ENCODE assay signal across 22 cellular contexts in the genomic region with DNA sequence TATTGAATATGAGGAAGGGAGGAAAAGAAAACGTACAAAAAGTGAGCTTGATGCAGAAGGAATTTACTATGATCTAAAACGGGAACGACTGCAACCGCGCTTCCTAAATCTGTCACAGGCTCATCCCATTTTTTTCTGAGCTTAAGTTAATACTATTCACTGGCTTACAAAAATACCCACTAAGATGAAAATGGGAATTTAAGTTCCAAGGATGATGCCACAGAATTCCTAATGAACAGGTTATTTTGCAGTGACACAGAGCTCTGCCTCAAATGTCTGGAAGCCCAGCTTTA.
DNase-seq lines count a peak whose midpoint lies in the region; ATAC-seq and TF ChIP-seq lines count a peak whose summit lies in the region.
"Had no signal": no experiment of that assay in that cellular context is flagged by ENCODE, and none has a peak within 500 bp of the region (broad histone marks: within the 10 kb centered on the region; RNA-seq: fewer than 3 reads in every experiment).

No MANE protein-coding gene starts in this region.

- no peaks in the 10 kb centered on the region for H3K27me3 Mint-ChIP-seq in CD4-positive, alpha-beta T cell
- H3K27me3 Mint-ChIP-seq in HFFc6 (ENCODE audit: insufficient read depth) (no peaks in the 10 kb centered on the region; the same call in 1 of the 2 replicates), nephron progenitor cell (ENCODE audit: low read depth, poor library complexity) (no peaks in the 10 kb centered on the region)
- H3K27me3 Mint-ChIP-seq in effector memory CD8-positive, alpha-beta T cell = no peaks in the 10 kb centered on the region

- CTCF ChIA-PET in CD4-positive, alpha-beta T cell (lab: Charles Lee) = interaction anchor here (1.0 kb wide), 1 partner anchor 11 kb away, joined by 3 read pairs; no protein-coding TSS in a partner anchor

- H3K9me3 Mint-ChIP-seq in CD4-positive, alpha-beta T cell = no peaks in the 10 kb centered on the region
- no peaks in the 10 kb centered on the region for H3K9me3 Mint-ChIP-seq in HFFc6
- no peaks in the 10 kb centered on the region for H3K9me3 Mint-ChIP-seq in effector memory CD8-positive, alpha-beta T cell
- H3K9me3 Mint-ChIP-seq in nephron progenitor cell = no peaks in the 10 kb centered on the region

- POLR2A ChIA-PET in CD4-positive, alpha-beta T cell (lab: Charles Lee) = interaction anchor here (0.8 to 2.4 kb wide), 3 partner anchors 11 to 26 kb away, joined by 3 to 7 read pairs (median 3); no protein-coding TSS in a partner anchor

- ATAC-seq in CD4-positive, alpha-beta T cell (ENCODE audit: poor library complexity) = no peak
- ATAC-seq in effector memory CD8-positive, alpha-beta T cell (replicated peaks) = no peak
- ATAC-seq: activated CD4-positive, CD25-positive, alpha-beta regulatory T cell treated with anti-CD3 and anti-CD28 coated beads, Interleukin-2, amount 50 U/mL, for 24 hours had no signal

- H3K36me3 Mint-ChIP-seq in CD4-positive, alpha-beta T cell (ENCODE audit: low read depth) = peaks cover 70% of the 10 kb centered on the region
- H3K36me3 Mint-ChIP-seq in HFFc6 (ENCODE audit: low read depth) = no peaks in the 10 kb centered on the region
- H3K36me3 Mint-ChIP-seq in effector memory CD8-positive, alpha-beta T cell (ENCODE audit: insufficient read depth) = peaks cover 44% of the 10 kb centered on the region
- H3K36me3 Mint-ChIP-seq in nephron progenitor cell (ENCODE audit: low read depth) = peaks cover 10% of the 10 kb centered on the region

- DNase-seq in CD4-positive, alpha-beta T cell = no peak
- DNase-seq in HFFc6 (no peak), nephron progenitor cell (no peak), A172 (ENCODE audit: low spot score) (no peak), H4 (ENCODE audit: low spot score) (no peak), C1 segment of cervical spinal cord (lab: John Stamatoyannopoulos, UW) (no peak), NCI-H2196 (lab: John Stamatoyannopoulos, UW; ENCODE audit: unreplicated experiment) (no peak)
- no peak for DNase-seq in effector memory CD8-positive, alpha-beta T cell
- DNase-seq: BE2C; DMS 273 treated with DMSO at 0.1 percent for 48 hours; GDM1; Karpas-422; NCI-H1092 treated with DMSO at 0.1 percent for 48 hours; NCI-H69; OCI-M1; small intestine; stimulated activated CD4-positive, alpha-beta T cell treated with anti-CD3 and anti-CD28 coated beads, Interleukin-4, amount 100 ng/mL, for 24 hours had no signal

- no peak for TF ChIP-seq CTCF in CD4-positive, alpha-beta T cell (IDR thresholded peaks at IDR 0.05)
- no peak for TF ChIP-seq CTCF in HFFc6 (IDR thresholded peaks at IDR 0.05)
- no peak for TF ChIP-seq CTCF in nephron progenitor cell (IDR thresholded peaks at IDR 0.05)

- peak overlapping the region; percentile 18 for H3K27ac Mint-ChIP-seq in CD4-positive, alpha-beta T cell
- peak overlapping the region; percentile 42; the same call in 1 of the 2 replicates for H3K27ac Mint-ChIP-seq in HFFc6
- peak overlapping the region; percentile 67 to 84 for H3K27ac Mint-ChIP-seq in effector memory CD8-positive, alpha-beta T cell
- peak overlapping the region; percentile 20 for H3K27ac Mint-ChIP-seq in nephron progenitor cell

- intact Hi-C loops in CD4-positive, alpha-beta T cell (cut with DNase I, micrococcal nuclease) = loop anchor here in 1 of 2 experiments (5.0 kb wide), 4 partner anchors 38 to 242 kb away; no protein-coding TSS in a partner anchor

- H3K4me3 Mint-ChIP-seq in CD4-positive, alpha-beta T cell = peak overlapping the region; percentile 4
- H3K4me3 Mint-ChIP-seq in HFFc6 = peak overlapping the region; percentile 15; the same call in 1 of the 2 replicates
- no peak overlapping the region for H3K4me3 Mint-ChIP-seq in effector memory CD8-positive, alpha-beta T cell
- H3K4me3 Mint-ChIP-seq in nephron progenitor cell = no peak overlapping the region

- no peak overlapping the region for H3K27ac ChIP-seq in CD4-positive, alpha-beta T cell (ENCODE audit: low read depth, low read length)
- H3K27ac ChIP-seq: breast epithelium, parathyroid adenoma, SJSA1, suprapubic skin had no signal

- H3K27me3 ChIP-seq in CD4-positive, alpha-beta T cell (ENCODE audit: control insufficient read depth, insufficient read depth, low read length) = no peaks in the 10 kb centered on the region
- H3K27me3 ChIP-seq: BE2C, breast epithelium, SJSA1, suprapubic skin had no signal

- peaks cover 88% of the 10 kb centered on the region for H3K4me1 Mint-ChIP-seq in CD4-positive, alpha-beta T cell (ENCODE audit: low read depth)
- H3K4me1 Mint-ChIP-seq in HFFc6 (ENCODE audit: low read depth) (peaks cover 64% of the 10 kb centered on the region), nephron progenitor cell (peaks cover 28% of the 10 kb centered on the region)
- H3K4me1 Mint-ChIP-seq in effector memory CD8-positive, alpha-beta T cell (ENCODE audit: low read depth in 2 of 2) = peaks cover 55 to 77% of the 10 kb centered on the region in 2 donors

- no peaks in the 10 kb centered on the region for H3K9me3 ChIP-seq in CD4-positive, alpha-beta T cell (ENCODE audit: control insufficient read depth, low read length)
- H3K9me3 ChIP-seq: BE2C, breast epithelium, SJSA1, suprapubic skin had no signal

Comparison
In these comparisons a context has a peak if more than half of its experiments do, and no peak if none do; other contexts are left out.
1. H3K27ac Mint-ChIP-seq: peak in every context shown above with its lines; median percentile 76 in effector memory CD8-positive, alpha-beta T cell; 42 in HFFc6; 20 in nephron progenitor cell; 18 in CD4-positive, alpha-beta T cell.
2. H3K4me3 Mint-ChIP-seq: peak in CD4-positive, alpha-beta T cell (single experiment) and HFFc6 (single experiment); none in effector memory CD8-positive, alpha-beta T cell (0 of 2) and nephron progenitor cell (single experiment).